In the genomic region with DNA sequence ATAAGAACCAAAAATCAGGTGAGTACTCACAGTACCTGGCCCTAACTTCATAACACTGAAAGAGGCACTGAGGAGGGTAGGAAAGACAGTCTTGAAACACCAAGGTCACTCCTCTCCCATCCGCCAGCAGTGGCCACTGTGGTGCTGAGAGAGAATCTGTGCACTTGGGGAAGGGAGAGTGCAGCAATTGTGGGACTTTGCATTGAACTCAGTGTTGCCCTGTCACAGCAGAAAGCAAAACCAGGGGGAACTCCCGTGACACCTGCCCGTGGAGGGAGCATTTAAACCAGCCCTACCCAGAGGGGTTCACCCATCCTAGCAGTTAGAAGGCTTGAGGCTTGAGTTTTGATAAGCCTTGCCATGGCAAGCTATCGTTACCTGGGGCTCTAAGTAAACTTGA, we compare ENCODE assay signal across 17 cellular contexts. TPM values are rescaled to one million over a fixed set of nuclear protein-coding genes. Genes with fewer than 3 reads are reported as not detected.
A peak's percentile ranks its signal among the peaks of the same experiment; 100 is the strongest.
DNase-seq lines count a peak whose midpoint lies in the region; ATAC-seq and TF ChIP-seq lines count a peak whose summit lies in the region.
"Had no signal": no experiment of that assay in that cellular context is flagged by ENCODE, and none has a peak within 500 bp of the region (broad histone marks: within the 10 kb centered on the region; RNA-seq: fewer than 3 reads in every experiment).

No MANE protein-coding gene starts in this region.

- WGBS in smooth muscle cell (ENCODE audit: low lambda C conversion rate) = 62% methylated on average over 4 of the region's 4 CpGs

- TF ChIP-seq CTCF in AG04449 (IDR thresholded peaks at IDR 0.05; ENCODE audit: insufficient read depth, low read length, missing control alignments) (peak; percentile 7), DND-41 (IDR thresholded peaks at IDR 0.05; ENCODE audit: borderline replicate concordance, extremely low read depth, low read length, poor library complexity, severe bottlenecking) (peak; percentile 10), smooth muscle cell (IDR thresholded peaks at IDR 0.05; ENCODE audit: borderline replicate concordance, insufficient read depth, poor library complexity, severe bottlenecking) (no peak)

- H3K9ac ChIP-seq in DND-41 (ENCODE audit: low read depth, low read length) = no peak overlapping the region
- H3K9ac ChIP-seq in smooth muscle cell (ENCODE audit: low read depth) = no peak overlapping the region
- H3K9ac ChIP-seq: neural progenitor cell had no signal

- no peak overlapping the region for H3K4me3 ChIP-seq in AG04449 (ENCODE audit: low read depth, low read length)
- H3K4me3 ChIP-seq in DND-41 (ENCODE audit: low read depth in 1 of 2, low read length in 2 of 2) = no peak overlapping the region
- H3K4me3 ChIP-seq in smooth muscle cell = no peak overlapping the region
- H3K4me3 ChIP-seq: esophagus squamous epithelium, neural progenitor cell, testis had no signal

- H2AFZ ChIP-seq in DND-41 (ENCODE audit: low read depth, low read length) (no peak overlapping the region), smooth muscle cell (ENCODE audit: low read depth) (no peak overlapping the region)
- H2AFZ ChIP-seq: neural progenitor cell had no signal

- no peaks in the 10 kb centered on the region for H3K9me3 ChIP-seq in DND-41 (ENCODE audit: insufficient read depth, low read length, severe bottlenecking)
- H3K9me3 ChIP-seq in smooth muscle cell (replicated peaks; ENCODE audit: low read depth) = no peaks in the 10 kb centered on the region
- H3K9me3 ChIP-seq: esophagus squamous epithelium, testis had no signal

- H3K27ac ChIP-seq in DND-41 (ENCODE audit: low read length) (no peak overlapping the region), smooth muscle cell (ENCODE audit: low read depth) (no peak overlapping the region)
- H3K27ac ChIP-seq: esophagus squamous epithelium, neural progenitor cell, testis had no signal

- ATAC-seq in DND-41 (ENCODE audit: insufficient read depth, low read depth) (no peak), HG03039 (IDR thresholded peaks at IDR 0.05; ENCODE audit: unreplicated experiment) (peak; percentile 48), GM18861 (IDR thresholded peaks at IDR 0.05; ENCODE audit: unreplicated experiment) (no peak)
- peak; percentile 36 for ATAC-seq in activated naive CD8-positive, alpha-beta T cell treated with anti-CD3 and anti-CD28 coated beads, Interleukin-2, amount 50 U/mL, for 24 hours

- POLR2A ChIA-PET in AG04449 (lab: Yijun Ruan, JAX) (no interaction called here), HEK293T (lab: Yijun Ruan, JAX) (interaction anchor here (1.4 kb wide), 1 partner anchor 34 kb away, joined by 3 read pairs; no protein-coding TSS in a partner anchor)

- no peaks in the 10 kb centered on the region for H4K20me1 ChIP-seq in DND-41 (ENCODE audit: insufficient read depth, low read length)
- no peaks in the 10 kb centered on the region for H4K20me1 ChIP-seq in smooth muscle cell (ENCODE audit: low read depth)

- no peaks in the 10 kb centered on the region for H3F3A ChIP-seq in smooth muscle cell (ENCODE audit: low read depth)

- no peaks in the 10 kb centered on the region for H3K9me3 Mint-ChIP-seq in activated naive CD8-positive, alpha-beta T cell treated with anti-CD3 and anti-CD28 coated beads, Interleukin-2, amount 50 U/mL, for 24 hours
- H3K9me3 Mint-ChIP-seq: activated B cell treated with CpG ODN at 0.5 μM for 24 hours had no signal

- no peak overlapping the region for H3K27ac Mint-ChIP-seq in activated naive CD8-positive, alpha-beta T cell treated with anti-CD3 and anti-CD28 coated beads, Interleukin-2, amount 50 U/mL, for 24 hours
- H3K27ac Mint-ChIP-seq: activated B cell treated with CpG ODN at 0.5 μM for 24 hours, neural progenitor cell had no signal

- H3K36me3 ChIP-seq in DND-41 (ENCODE audit: insufficient read depth, low read length) = no peaks in the 10 kb centered on the region
- H3K36me3 ChIP-seq in smooth muscle cell (ENCODE audit: low read depth) = no peaks in the 10 kb centered on the region
- H3K36me3 ChIP-seq: esophagus squamous epithelium, neural progenitor cell had no signal

- H3K36me3 Mint-ChIP-seq in activated naive CD8-positive, alpha-beta T cell treated with anti-CD3 and anti-CD28 coated beads, Interleukin-2, amount 50 U/mL, for 24 hours (ENCODE audit: low read depth) = no peaks in the 10 kb centered on the region
- H3K36me3 Mint-ChIP-seq: CD4-positive, CD25-positive, alpha-beta regulatory T cell; neural progenitor cell had no signal

- H3K4me1 Mint-ChIP-seq in activated naive CD8-positive, alpha-beta T cell treated with anti-CD3 and anti-CD28 coated beads, Interleukin-2, amount 50 U/mL, for 24 hours = peaks cover 13% of the 10 kb centered on the region
- H3K4me1 Mint-ChIP-seq: activated B cell treated with CpG ODN at 0.5 μM for 24 hours had no signal

- H3K79me2 ChIP-seq in DND-41 (ENCODE audit: insufficient read depth, low read length) (no peaks in the 10 kb centered on the region), smooth muscle cell (ENCODE audit: low read depth) (no peaks in the 10 kb centered on the region)

- DNase-seq in AG04449 (ENCODE audit: low read depth, low spot score) (no peak), DND-41 (no peak), smooth muscle cell (lab: John Stamatoyannopoulos, UW; ENCODE audit: unreplicated experiment) (no peak), HEK293T (ENCODE audit: extremely low spot score) (no peak), NCI-H446 (lab: John Stamatoyannopoulos, UW) (no peak)
- DNase-seq in activated naive CD8-positive, alpha-beta T cell treated with anti-CD3 and anti-CD28 coated beads, Interleukin-2, amount 50 U/mL, for 24 hours = no peak
- DNase-seq: activated B cell treated with CpG ODN at 0.5 μM for 24 hours, esophagus squamous epithelium, GDM1, H7, KG1, NCI-H748 treated with DMSO at 0.1 percent for 48 hours, testis had no signal

- peaks cover 12% of the 10 kb centered on the region for H3K27me3 Mint-ChIP-seq in activated naive CD8-positive, alpha-beta T cell treated with anti-CD3 and anti-CD28 coated beads, Interleukin-2, amount 50 U/mL, for 24 hours

- H3K4me3 Mint-ChIP-seq in activated naive CD8-positive, alpha-beta T cell treated with anti-CD3 and anti-CD28 coated beads, Interleukin-2, amount 50 U/mL, for 24 hours = no peak overlapping the region
- H3K4me3 Mint-ChIP-seq: activated B cell treated with CpG ODN at 0.5 μM for 24 hours, neural progenitor cell had no signal

- H3K27me3 ChIP-seq in DND-41 (ENCODE audit: insufficient read depth, low read length, poor library complexity) = peaks cover 7% of the 10 kb centered on the region
- peaks cover 6% of the 10 kb centered on the region for H3K27me3 ChIP-seq in smooth muscle cell (ENCODE audit: low read depth)
- H3K27me3 ChIP-seq: esophagus squamous epithelium, neural progenitor cell, testis had no signal

- CTCF ChIA-PET in AG04449 (lab: Yijun Ruan, JAX) = interaction anchor here (1.0 to 5.3 kb wide), 4 partner anchors 15 to 193 kb away, joined by 3 to 39 read pairs (median 4); no protein-coding TSS in a partner anchor
- CTCF ChIA-PET in HEK293T (lab: Yijun Ruan, JAX) = no interaction called here

- H3K4me2 ChIP-seq in DND-41 (ENCODE audit: insufficient read depth, low read length) (no peak overlapping the region), smooth muscle cell (no peak overlapping the region)
- H3K4me2 ChIP-seq: neural progenitor cell had no signal

- H3K4me1 ChIP-seq in DND-41 (ENCODE audit: insufficient read depth, low read length) (peaks cover 11% of the 10 kb centered on the region), smooth muscle cell (ENCODE audit: low read depth) (no peaks in the 10 kb centered on the region)
- H3K4me1 ChIP-seq: esophagus squamous epithelium, neural progenitor cell, testis had no signal

TF ChIP-seq in HEK293T, 16 proteins besides CTCF, POLR2A, EP300 and RAD21:
- TF ChIP-seq ARNT (IDR thresholded peaks at IDR 0.05) = no peak

RNA-seq across cellular contexts. Expression of a gene that starts 35.2 kb away (rescaled TPM):
- 10.4 and 23.5 TPM in 2 replicates for total RNA-seq in smooth muscle cell
- 18.5 and 19.3 TPM in 2 replicates for polyA plus RNA-seq in smooth muscle cell

RNA-seq across cellular contexts. Expression of a gene that starts 49.7 kb away (rescaled TPM):
- 14.9 and 20.3 TPM in 2 replicates for total RNA-seq in smooth muscle cell
- polyA plus RNA-seq in smooth muscle cell = 8.4 and 9.4 TPM in 2 replicates

Comparison
In these comparisons a context has a peak if more than half of its experiments do, and no peak if none do; other contexts are left out.
1. ATAC-seq: peak in HG03039 (single experiment) and activated naive CD8-positive, alpha-beta T cell treated with anti-CD3 and anti-CD28 coated beads, Interleukin-2, amount 50 U/mL, for 24 hours (single experiment); none in DND-41 (single experiment) and GM18861 (single experiment).